8 cellular contexts compared by ENCODE assay signal in genomic region chr4:6200011-6200921, GRCh38. TPM values are rescaled to one million over a fixed set of nuclear protein-coding genes. Genes with fewer than 3 reads are reported as not detected.
DNase-seq lines count a peak whose midpoint lies in the region; ATAC-seq and TF ChIP-seq lines count a peak whose summit lies in the region.

TSS of gene JAKMIP1 (minus strand) at chr4:6200549. CDS start at chr4:6112850, 87,699 bp downstream.

- H3K4me3 ChIP-seq in astrocyte of the spinal cord (ENCODE audit: low read depth, low read length), result peak within 1 kb of the TSS; percentile 20
- H3K4me3 ChIP-seq in iPS-18c (ENCODE audit: insufficient read depth, low read depth, low read length), result peak within 1 kb of the TSS; percentile 71

- DNase-seq in Calu3 (peak; percentile 91), HK-2 (ENCODE audit: unreplicated experiment) (peak; percentile 87), T-helper 22 cell (ENCODE audit: low read depth) (peak; percentile 79), astrocyte of the spinal cord (ENCODE audit: low read depth, low spot score) (peak; percentile 28), KG1 (lab: John Stamatoyannopoulos, UW) (no peak)
- peak; percentile 69 to 86 (median 76) for DNase-seq in stimulated activated CD4-positive, alpha-beta T cell treated with anti-CD3 and anti-CD28 coated beads, Interleukin-12 subunit alpha, Interleukin-12 subunit beta, amount 100 ng/mL, for 48 hours (ENCODE audit: low read depth in 2 of 3, low spot score in 1 of 3)

- in situ Hi-C loops in astrocyte of the spinal cord (cut with HindIII; ENCODE audit: low sequenced_read_pairs), result no loop called here

- peaks cover 55% of the 10 kb centered on the region for H3K27me3 Mint-ChIP-seq in Calu3 (ENCODE audit: unreplicated experiment)

- no peak for TF ChIP-seq CTCF in Calu3 (IDR thresholded peaks at IDR 0.05; ENCODE audit: unreplicated experiment)
- no peak for TF ChIP-seq CTCF in astrocyte of the spinal cord (IDR thresholded peaks at IDR 0.05; ENCODE audit: low read depth, low read length)

- CTCF ChIA-PET in Calu3 (lab: Charles Lee), result interaction anchor here (0.6 to 1.2 kb wide), 4 partner anchors 130 to 1967 kb away, joined by 3 read pairs; no protein-coding TSS in a partner anchor

- BruUV-seq in Calu3 (replicated peaks; lab: Mats Ljungman, UMichigan), result no TSS peak

- H3K4me1 Mint-ChIP-seq in Calu3 (ENCODE audit: low read depth, unreplicated experiment), result no peaks in the 10 kb centered on the region

- peak within 1 kb of the TSS; percentile 60 for H3K4me3 Mint-ChIP-seq in Calu3 (ENCODE audit: low read depth, unreplicated experiment)

- H3K36me3 Mint-ChIP-seq in Calu3 (ENCODE audit: insufficient read depth, unreplicated experiment), result peaks cover 6% of the 10 kb centered on the region

- no peak within 1 kb of the TSS for H3K27ac Mint-ChIP-seq in Calu3 (ENCODE audit: unreplicated experiment)

- ATAC-seq in GM19467 (IDR thresholded peaks at IDR 0.05; ENCODE audit: unreplicated experiment), result peak; percentile 83

- H3K9me3 Mint-ChIP-seq in Calu3 (ENCODE audit: low read depth, unreplicated experiment), result peaks cover 3% of the 10 kb centered on the region

- peaks cover 4% of the 10 kb centered on the region for H3K9me3 ChIP-seq in iPS-18c (ENCODE audit: control insufficient read depth, insufficient read depth, low read length)

- intact Hi-C loops in Calu3 (cut with micrococcal nuclease; ENCODE audit: unreplicated experiment), result no loop called here

RNA-seq across cellular contexts. Expression of gene JAKMIP1, which starts in this region (rescaled TPM):
- total RNA-seq in Calu3 (2022), result not detected in 2 replicates

Comparison
In these comparisons a context has a peak if more than half of its experiments do, and no peak if none do; other contexts are left out.
1. Peak in DNase-seq in Calu3; RNA of the gene not detected or under 1 TPM.